ENCODE assay signal across 1 cellular context in the genomic region with DNA sequence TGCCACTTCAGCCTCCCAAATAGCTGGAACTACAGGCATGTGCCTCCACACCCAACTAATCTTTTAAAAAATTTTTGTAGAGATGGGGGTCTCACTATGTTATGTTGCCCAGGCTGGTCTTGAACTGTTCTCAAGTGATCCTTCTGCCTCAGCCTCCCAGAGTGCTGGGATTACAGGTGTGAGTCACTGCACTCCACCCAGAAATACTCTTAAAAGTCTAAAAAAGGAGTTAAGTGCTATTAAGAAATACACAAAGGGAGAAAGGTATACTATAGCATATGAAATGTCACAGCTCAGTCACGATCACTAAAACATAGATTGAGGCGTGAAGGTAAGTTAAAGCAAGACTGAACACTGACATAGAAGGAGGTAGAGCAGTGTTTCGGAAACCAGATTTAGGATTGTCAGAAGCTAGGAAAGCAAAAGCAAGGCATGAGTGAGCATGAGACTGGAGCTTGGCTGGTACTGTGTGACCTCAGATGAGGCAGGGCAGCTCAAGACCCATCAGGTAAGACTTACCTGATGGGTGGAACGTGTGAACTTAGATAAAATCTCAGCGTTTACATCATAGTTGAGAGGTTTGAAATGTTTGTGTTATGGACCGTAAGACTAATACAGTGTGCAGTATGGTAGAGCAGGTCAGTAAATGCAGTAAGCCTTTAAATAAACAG.
TF ChIP-seq lines count a peak whose summit lies in the region.

No MANE protein-coding gene starts in this region.

TF ChIP-seq in GM23338, 12 proteins besides CTCF, POLR2A, EP300 and RAD21 (continued from another document):
- TF ChIP-seq ZNF462 (CRISPR knock-in tag; IDR thresholded peaks at IDR 0.05) (no peak), JUNB (IDR thresholded peaks at IDR 0.05; ENCODE audit: unreplicated experiment) (no peak), POLR2AphosphoS5 (IDR thresholded peaks at IDR 0.05; ENCODE audit: low read depth) (no peak), EZH2phosphoT487 (IDR thresholded peaks at IDR 0.05; ENCODE audit: unreplicated experiment) (no peak)
